ENCODE assay signal across 22 cellular contexts in the genomic region with DNA sequence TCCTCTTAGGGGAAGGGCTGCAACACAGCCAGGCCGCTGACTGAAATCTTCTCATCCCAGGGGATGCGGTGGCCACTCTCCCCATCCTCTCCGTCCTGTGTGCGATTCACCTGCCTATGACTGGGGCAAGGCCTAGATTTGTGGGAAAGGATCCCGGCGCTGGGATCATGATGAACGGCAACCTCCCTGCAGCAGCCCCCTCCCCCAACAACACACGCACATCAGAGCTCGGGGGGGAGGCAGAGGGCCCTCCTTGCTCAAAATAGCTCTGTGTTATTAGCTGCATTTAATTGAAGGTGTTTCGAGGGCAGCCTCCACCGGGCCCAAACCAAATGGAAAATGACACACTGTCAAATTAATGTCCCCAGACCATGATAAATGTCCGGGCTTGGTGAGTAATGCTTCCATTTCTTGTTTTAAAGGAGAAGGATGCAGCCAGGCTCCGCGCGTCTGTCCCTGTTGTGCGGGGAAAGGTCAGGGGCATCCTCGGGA. TPM values are rescaled to one million over a fixed set of nuclear protein-coding genes. Genes with fewer than 3 reads are reported as not detected.
A peak's percentile ranks its signal among the peaks of the same experiment; 100 is the strongest.
DNase-seq lines count a peak whose midpoint lies in the region; ATAC-seq, FAIRE-seq and TF ChIP-seq lines count a peak whose summit lies in the region.
"Had no signal": no experiment of that assay in that cellular context is flagged by ENCODE, and none has a peak within 500 bp of the region (broad histone marks: within the 10 kb centered on the region; RNA-seq: fewer than 3 reads in every experiment).

No MANE protein-coding gene starts in this region.

- H3K4me1 Mint-ChIP-seq in brain: peaks cover 58% of the 10 kb centered on the region

- ATAC-seq in Right ventricle myocardium superior (ENCODE audit: poor library complexity) (no peak), HG02970 (IDR thresholded peaks at IDR 0.05; ENCODE audit: low FRiP score, unreplicated experiment) (no peak)
- ATAC-seq: pancreas had no signal

- H3K4me1 ChIP-seq in left ventricle myocardium inferior: peaks cover 61% of the 10 kb centered on the region
- H3K4me1 ChIP-seq in neuronal stem cell (ENCODE audit: control insufficient read depth in 2 of 2, insufficient read depth in 1 of 2, low read depth in 1 of 2, low read length in 2 of 2): peaks cover 4 to 6% of the 10 kb centered on the region in 2 donors

- H2BK120ac ChIP-seq in neuronal stem cell (ENCODE audit: low read depth, low read length): no peak overlapping the region

- H2BK5ac ChIP-seq in neuronal stem cell (ENCODE audit: low read length): no peak overlapping the region

- peaks cover 4 to 13% (median 6%) of the 10 kb centered on the region in 5 experiments for H3K9me3 Mint-ChIP-seq in brain

- H2AFZ ChIP-seq in neuronal stem cell (ENCODE audit: low read length): peak overlapping the region; percentile 68

- no peaks in the 10 kb centered on the region for H3K9me3 ChIP-seq in left ventricle myocardium inferior (replicated peaks)
- no peaks in the 10 kb centered on the region for H3K9me3 ChIP-seq in neuronal stem cell (replicated peaks in 1 of 2; ENCODE audit: control insufficient read depth in 2 of 2, insufficient read depth in 1 of 2, low read depth in 1 of 2, low read length in 2 of 2)
- H3K9me3 ChIP-seq: adrenal gland, pancreas had no signal

- H3K36me3 ChIP-seq in left ventricle myocardium inferior (no peaks in the 10 kb centered on the region), neuronal stem cell (replicated peaks in 1 of 2; ENCODE audit: control insufficient read depth in 2 of 2, insufficient read depth in 2 of 2, low read length in 2 of 2) (no peaks in the 10 kb centered on the region), H7 (replicated peaks; ENCODE audit: control insufficient read depth, insufficient read depth, low read length) (no peaks in the 10 kb centered on the region)
- H3K36me3 ChIP-seq: adrenal gland, pancreas had no signal

- H3K27me3 ChIP-seq in left ventricle myocardium inferior (ENCODE audit: low read depth) (peaks cover 3% of the 10 kb centered on the region), neuronal stem cell (ENCODE audit: control insufficient read depth in 3 of 3, insufficient read depth in 3 of 3, low read depth in 1 of 3, low read length in 3 of 3) (peaks cover 0 to 55% (median 5%) of the 10 kb centered on the region in 3 experiments), H7 (ENCODE audit: control insufficient read depth, insufficient read depth, low read length) (no peaks in the 10 kb centered on the region)
- H3K27me3 ChIP-seq: adrenal gland, pancreas had no signal

- H3K4me3 Mint-ChIP-seq in brain: peak overlapping the region in 1 of 5 experiments; percentile 10

- no peak overlapping the region for H2BK15ac ChIP-seq in neuronal stem cell (ENCODE audit: low read length)

- no peak overlapping the region for H2AK5ac ChIP-seq in neuronal stem cell (ENCODE audit: low read depth, low read length)

- H2BK12ac ChIP-seq in neuronal stem cell (ENCODE audit: low read length): no peak overlapping the region

- H3K18ac ChIP-seq in neuronal stem cell (ENCODE audit: low read length): no peak overlapping the region

- H3K4me3 ChIP-seq in left ventricle myocardium inferior (no peak overlapping the region), neuronal stem cell (ENCODE audit: low read length in 2 of 2) (no peak overlapping the region), H7 (ENCODE audit: insufficient read depth, low read depth, low read length) (no peak overlapping the region)
- H3K4me3 ChIP-seq: adrenal gland, pancreas had no signal

- FAIRE-seq in urothelium cell line (lab: Jason Lieb, UNC): peak; percentile 5
- FAIRE-seq: GM12891, pancreas had no signal

- H3K23ac ChIP-seq in neuronal stem cell (ENCODE audit: low read depth, low read length, poor library complexity): no peak overlapping the region

- H3K36me3 Mint-ChIP-seq in brain: no peaks in the 10 kb centered on the region

- TF ChIP-seq CTCF in left ventricle myocardium inferior (IDR thresholded peaks at IDR 0.05; ENCODE audit: borderline replicate concordance) (no peak), brain (conservative IDR thresholded peaks at IDR 0.05) (no peak)

- H3K79me1 ChIP-seq in neuronal stem cell (ENCODE audit: low read depth, low read length): no peaks in the 10 kb centered on the region

- H3K9ac ChIP-seq in neuronal stem cell (ENCODE audit: low read depth, low read length, poor library complexity): no peak overlapping the region

- peaks cover 8% of the 10 kb centered on the region for H3K27me3 Mint-ChIP-seq in brain

- DNase-seq in left ventricle myocardium inferior: no peak
- no peak for DNase-seq in Right ventricle myocardium superior
- no peak for DNase-seq in neuronal stem cell (ENCODE audit: low spot score)
- no peak for DNase-seq in urothelium cell line (ENCODE audit: low spot score)
- no peak for DNase-seq in NCI-H146 treated with DMSO at 0.1 percent for 48 hours (lab: John Stamatoyannopoulos, UW; ENCODE audit: unreplicated experiment)
- no peak for DNase-seq in H7
- DNase-seq: activated CD4-positive, alpha-beta T cell treated with anti-CD3 and anti-CD28 coated beads, Interleukin-2, amount 50 U/mL, for 1 hour; activated CD8-positive, alpha-beta memory T cell treated with anti-CD3 and anti-CD28 coated beads, Interleukin-2, amount 50 U/mL, for 4 hours; activated gamma-delta T cell treated with Interleukin-2 at 50 U/mL for 16 hours; central memory CD4-positive, alpha-beta T cell; HCEC 1CT; kidney glomerular epithelial cell; MM.1S; NCI-H2029; NCI-H510A; pancreas; stimulated activated CD4-positive, alpha-beta T cell treated with anti-CD3 and anti-CD28 coated beads, Interleukin-2, amount 100 ng/mL, for 48 hours had no signal

- H3K4ac ChIP-seq in neuronal stem cell (ENCODE audit: low read length): no peak overlapping the region

- H3K27ac ChIP-seq in left ventricle myocardium inferior (replicated peaks): peak overlapping the region; percentile 28
- H3K27ac ChIP-seq in neuronal stem cell (replicated peaks; ENCODE audit: low read length): no peak overlapping the region
- H3K27ac ChIP-seq: C4-2B, pancreas had no signal

- no peak overlapping the region for H4K8ac ChIP-seq in neuronal stem cell (ENCODE audit: low read depth, low read length)

- no peak overlapping the region for H3K14ac ChIP-seq in neuronal stem cell (ENCODE audit: low read length)

- WGBS in neuronal stem cell (ENCODE audit: extremely low coverage in 2 of 2, insufficient read length in 2 of 2, insufficient replicate concordance in 1 of 2), 2 donors: no CpG with 5 or more reads among the region's 17 CpGs

- H3K4me2 ChIP-seq in neuronal stem cell (ENCODE audit: insufficient read depth, low read length, poor library complexity, severe bottlenecking): no peak overlapping the region

- no peak overlapping the region for H4K91ac ChIP-seq in neuronal stem cell (ENCODE audit: low read depth, low read length, poor library complexity)

- intact Hi-C loops in left ventricle myocardium inferior (cut with micrococcal nuclease): no loop called here
- intact Hi-C loops in Right ventricle myocardium superior (cut with DNase I): no loop called here

- peak overlapping the region in 3 of 5 experiments; percentile 35 to 58 (median 52) for H3K27ac Mint-ChIP-seq in brain

RNA-seq across cellular contexts. Expression of a gene that starts 56.3 kb away (rescaled TPM):
- 17.8 TPM for total RNA-seq in left ventricle myocardium inferior
- total RNA-seq in Right ventricle myocardium superior: 13.4 TPM
- 15.7 TPM for polyA plus RNA-seq in brain (ENCODE audit: insufficient read depth, low read depth, low replicate concordance)
- polyA plus RNA-seq in neuronal stem cell (2013, experiment 1 of 2): 27.4 TPM
- 29.0 TPM for polyA plus RNA-seq in neuronal stem cell (2013, experiment 2 of 2)
- total RNA-seq in H7 (2014; rRNA removed; shearing (Covaris generic)): 83.5 and 108 TPM in 2 replicates
